Comparison of ENCODE assay signal across 1 cellular context in the genomic region with DNA sequence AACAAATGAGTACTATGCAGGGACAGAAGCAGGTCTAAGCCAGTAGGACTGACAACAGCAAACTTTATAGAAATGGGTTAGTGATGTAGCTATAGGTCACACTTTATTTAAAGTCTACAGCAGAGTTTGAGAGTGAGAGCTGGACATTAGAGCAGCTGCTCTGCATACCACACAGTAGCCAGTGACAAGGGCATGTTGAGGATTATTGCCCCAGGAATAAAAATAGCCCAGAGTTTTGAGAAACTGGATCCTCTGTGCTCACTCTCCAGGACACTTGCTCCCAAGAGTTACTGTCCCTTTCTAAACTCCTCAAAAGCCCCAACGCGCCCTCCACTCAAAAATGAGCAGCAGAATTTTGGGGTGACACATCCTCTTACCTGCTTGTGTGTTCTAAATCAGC.
TF ChIP-seq lines count a peak whose summit lies in the region.

No MANE protein-coding gene starts in this region.

TF ChIP-seq in IMR-90, 13 proteins besides CTCF, POLR2A, EP300 and RAD21 (continued from another document):
- no peak for TF ChIP-seq SMC3 (IDR thresholded peaks at IDR 0.05; ENCODE audit: low read depth, low read length)
- TF ChIP-seq NFE2L2 (IDR thresholded peaks at IDR 0.05; ENCODE audit: low read depth, low read length), result no peak
